16 cellular contexts compared by ENCODE assay signal in genomic region chr12:114400395-114400794, GRCh38. TPM values are rescaled to one million over a fixed set of nuclear protein-coding genes. Genes with fewer than 3 reads are reported as not detected.
DNase-seq lines count a peak whose midpoint lies in the region; TF ChIP-seq lines count a peak whose summit lies in the region.
"Had no signal": no experiment of that assay in that cellular context is flagged by ENCODE, and none has a peak within 500 bp of the region (broad histone marks: within the 10 kb centered on the region; RNA-seq: fewer than 3 reads in every experiment).

No MANE protein-coding gene starts in this region.

- peak overlapping the region; percentile 56 to 89 (median 78) for H3K27ac ChIP-seq in esophagus squamous epithelium
- H3K27ac ChIP-seq: BLaER1, body of pancreas had no signal

- DNase-seq in H7 = peak; percentile 74
- DNase-seq in esophagus squamous epithelium (lab: John Stamatoyannopoulos, UW) = no peak
- DNase-seq in islet precursor cell = peak; percentile 64
- DNase-seq in type B pancreatic cell (ENCODE audit: extremely low spot score, unreplicated experiment) = no peak
- no peak for DNase-seq in putamen (ENCODE audit: low spot score)
- DNase-seq in cerebellar cortex (ENCODE audit: low spot score) = no peak
- no peak for DNase-seq in endothelial cell (ENCODE audit: low spot score)
- DNase-seq: activated CD4-positive, alpha-beta T cell treated with anti-CD3 and anti-CD28 coated beads for 48 hours; activated naive CD4-positive, alpha-beta T cell treated with Interleukin-2 at 50 U/mL for 16 hours; dermis blood vessel endothelial cell; natural killer cell; stimulated activated CD4-positive, alpha-beta T cell treated with anti-CD3 and anti-CD28 coated beads, Interleukin-2, amount 100 ng/mL, for 24 hours had no signal

- H3K9me3 Mint-ChIP-seq in type B pancreatic cell (no peaks in the 10 kb centered on the region), endothelial cell (ENCODE audit: unreplicated experiment) (no peaks in the 10 kb centered on the region)

- no peak overlapping the region for H3K27ac Mint-ChIP-seq in type B pancreatic cell
- H3K27ac Mint-ChIP-seq in endothelial cell (ENCODE audit: unreplicated experiment) = no peak overlapping the region
- H3K27ac Mint-ChIP-seq: natural killer cell had no signal

- H3K4me1 ChIP-seq in esophagus squamous epithelium = peaks cover 0 to 42% (median 3%) of the 10 kb centered on the region in 3 donors
- H3K4me1 ChIP-seq: BLaER1 had no signal

- H3K27me3 ChIP-seq in H7 (ENCODE audit: control insufficient read depth, insufficient read depth, low read length) = peaks cover 99% of the 10 kb centered on the region
- peaks cover 0 to 100% (median 33%) of the 10 kb centered on the region in 4 donors for H3K27me3 ChIP-seq in esophagus squamous epithelium

- peaks cover 10% of the 10 kb centered on the region for H3K36me3 Mint-ChIP-seq in type B pancreatic cell
- H3K36me3 Mint-ChIP-seq in endothelial cell (ENCODE audit: low read depth, unreplicated experiment) = no peaks in the 10 kb centered on the region
- H3K36me3 Mint-ChIP-seq: natural killer cell had no signal

- H3K36me3 ChIP-seq in H7 (replicated peaks; ENCODE audit: control insufficient read depth, insufficient read depth, low read length) = no peaks in the 10 kb centered on the region
- H3K36me3 ChIP-seq in esophagus squamous epithelium = no peaks in the 10 kb centered on the region
- H3K36me3 ChIP-seq: BLaER1 had no signal

- H3K9me3 ChIP-seq in esophagus squamous epithelium = no peaks in the 10 kb centered on the region
- H3K9me3 ChIP-seq: body of pancreas had no signal

- H3K4me1 Mint-ChIP-seq in type B pancreatic cell (ENCODE audit: unreplicated experiment) (peaks cover 9% of the 10 kb centered on the region), endothelial cell (ENCODE audit: unreplicated experiment) (peaks cover 20% of the 10 kb centered on the region)
- H3K4me1 Mint-ChIP-seq: natural killer cell had no signal

- H3K4me3 Mint-ChIP-seq in type B pancreatic cell (peak overlapping the region; percentile 55), endothelial cell (ENCODE audit: unreplicated experiment) (no peak overlapping the region)
- H3K4me3 Mint-ChIP-seq: natural killer cell had no signal

- H3K27me3 Mint-ChIP-seq in type B pancreatic cell (peaks cover 98% of the 10 kb centered on the region), endothelial cell (ENCODE audit: unreplicated experiment) (peaks cover 38% of the 10 kb centered on the region)

- H3K4me3 ChIP-seq in H7 (ENCODE audit: insufficient read depth, low read depth, low read length) (no peak overlapping the region), esophagus squamous epithelium (peak overlapping the region in 3 of 4 donors; percentile 4 to 22 (median 22))
- H3K4me3 ChIP-seq: BLaER1, body of pancreas, K562 had no signal

- TF ChIP-seq POLR2A in esophagus squamous epithelium (IDR thresholded peaks at IDR 0.05) = peak in 1 of 4 donors; percentile 5

- intact Hi-C loops in esophagus squamous epithelium (cut with DNase I) = no loop called here

- 11 to 35% methylated on average over 13 to 26 of the region's 28 CpGs for WGBS in esophagus squamous epithelium, 2 donors

- no peak for TF ChIP-seq CTCF in esophagus squamous epithelium (IDR thresholded peaks at IDR 0.05)
- no peak for TF ChIP-seq CTCF in type B pancreatic cell (conservative IDR thresholded peaks at IDR 0.05)
- no peak for TF ChIP-seq CTCF in endothelial cell (IDR thresholded peaks at IDR 0.05; ENCODE audit: unreplicated experiment)

RNA-seq across cellular contexts. Expression of gene TBX5, which starts 5.5 kb away (rescaled TPM):
- total RNA-seq in H7 (2014; rRNA removed; shearing (Covaris generic)) = not detected in 2 replicates
- total RNA-seq in esophagus squamous epithelium = 1 to 10 TPM in 2 of 4 donors, under 1 TPM in 2; 0.38 to 2.9 (median 1.5) TPM
- total RNA-seq in type B pancreatic cell (ENCODE audit: low replicate concordance) = 1.4 and 10.7 TPM in 2 replicates
- 0.38 TPM for total RNA-seq in endothelial cell (ENCODE audit: unreplicated experiment)
- total RNA-seq: body of pancreas, dermis blood vessel endothelial cell, K562, lung microvascular endothelial cell, natural killer cell had no signal

Comparison
In these comparisons a context has a peak if more than half of its experiments do, and no peak if none do; other contexts are left out.
1. DNase-seq: peak in H7 (single experiment) and islet precursor cell (single experiment); none in esophagus squamous epithelium (single experiment), type B pancreatic cell (single experiment), putamen (single experiment), cerebellar cortex (single experiment) and endothelial cell (single experiment).